Comparison of ENCODE assay signal across 25 cellular contexts in genomic region chr20:8624046-8624445, GRCh38.
DNase-seq lines count a peak whose midpoint lies in the region; ATAC-seq and TF ChIP-seq lines count a peak whose summit lies in the region.
"Had no signal": no experiment of that assay in that cellular context is flagged by ENCODE, and none has a peak within 500 bp of the region (broad histone marks: within the 10 kb centered on the region; RNA-seq: fewer than 3 reads in every experiment).

No MANE protein-coding gene starts in this region.

- no peaks in the 10 kb centered on the region for H3K9me3 Mint-ChIP-seq in neural progenitor cell
- H3K9me3 Mint-ChIP-seq: CD14-positive monocyte; CD8-positive, alpha-beta memory T cell had no signal

- H3K36me3 ChIP-seq in neural progenitor cell, result no peaks in the 10 kb centered on the region
- H3K36me3 ChIP-seq: BLaER1 had no signal

- no peak overlapping the region for H3K9ac ChIP-seq in neural progenitor cell
- H3K9ac ChIP-seq: BLaER1 had no signal

- ATAC-seq in SK-N-SH treated with all-trans-retinoic acid at 6 μM for 48 hours (no peak; the same call in 2 of the 3 replicates), HG03378 (IDR thresholded peaks at IDR 0.05; ENCODE audit: unreplicated experiment) (no peak)
- ATAC-seq: A549, GM12878 had no signal

- no peaks in the 10 kb centered on the region for H3F3A ChIP-seq in neural progenitor cell (ENCODE audit: low read depth)

- no peaks in the 10 kb centered on the region for H4K20me1 ChIP-seq in neural progenitor cell (ENCODE audit: low read depth)
- H4K20me1 ChIP-seq: BLaER1 had no signal

- no peak overlapping the region for H3K4me3 ChIP-seq in neural progenitor cell
- H3K4me3 ChIP-seq: A549, BLaER1, GM12878 had no signal

- DNase-seq in NCI-H82 (lab: John Stamatoyannopoulos, UW) (peak; percentile 39), NCI-H82 treated with DMSO at 0.1 percent for 48 hours (lab: John Stamatoyannopoulos, UW; ENCODE audit: unreplicated experiment) (no peak), SK-N-DZ (ENCODE audit: low spot score) (peak; percentile 97), neural progenitor cell (ENCODE audit: low spot score) (no peak)
- DNase-seq: AML-193; C1 segment of cervical spinal cord; CD4-positive, alpha-beta memory T cell; CD4-positive, CD25-positive, alpha-beta regulatory T cell; CD8-positive, alpha-beta memory T cell; COR-L47; DMS 273 treated with DMSO at 0.1 percent for 48 hours; DMS153; DMS53; DMS79; DND-41; EL; GDM1 had no signal

- no peaks in the 10 kb centered on the region for H3K4me1 ChIP-seq in neural progenitor cell
- H3K4me1 ChIP-seq: A549 had no signal

- no peaks in the 10 kb centered on the region for H3K9me3 ChIP-seq in neural progenitor cell (ENCODE audit: low read depth)
- H3K9me3 ChIP-seq: A549, BLaER1 had no signal

- no peak overlapping the region for H3K27ac Mint-ChIP-seq in neural progenitor cell
- H3K27ac Mint-ChIP-seq: B cell; CD14-positive monocyte; CD4-positive, alpha-beta memory T cell; CD4-positive, CD25-positive, alpha-beta regulatory T cell; CD8-positive, alpha-beta memory T cell had no signal

- H3K27ac ChIP-seq in neural progenitor cell, result no peak overlapping the region
- H3K27ac ChIP-seq: 22Rv1, A549, BLaER1 had no signal

- TF ChIP-seq CTCF in neural progenitor cell (IDR thresholded peaks at IDR 0.05), result no peak

- H3K36me3 Mint-ChIP-seq in neural progenitor cell, result peaks cover 2% of the 10 kb centered on the region
- H3K36me3 Mint-ChIP-seq: CD4-positive, CD25-positive, alpha-beta regulatory T cell had no signal

- H3K4me2 ChIP-seq in neural progenitor cell, result no peak overlapping the region
- H3K4me2 ChIP-seq: A549, BLaER1 had no signal

- H2AFZ ChIP-seq in neural progenitor cell (replicated peaks), result no peak overlapping the region

- H3K4me1 Mint-ChIP-seq in neural progenitor cell, result peaks cover 7% of the 10 kb centered on the region
- H3K4me1 Mint-ChIP-seq: B cell; CD14-positive monocyte; CD4-positive, CD25-positive, alpha-beta regulatory T cell; CD8-positive, alpha-beta memory T cell had no signal

- H3K4me3 Mint-ChIP-seq in neural progenitor cell, result no peak overlapping the region
- H3K4me3 Mint-ChIP-seq: B cell; CD14-positive monocyte; CD4-positive, alpha-beta memory T cell; CD4-positive, CD25-positive, alpha-beta regulatory T cell; CD8-positive, alpha-beta memory T cell had no signal

- H3K79me2 ChIP-seq in neural progenitor cell (ENCODE audit: low read depth), result no peaks in the 10 kb centered on the region

- peaks cover 6% of the 10 kb centered on the region for H3K27me3 Mint-ChIP-seq in neural progenitor cell (ENCODE audit: insufficient read depth, low read depth)
- H3K27me3 Mint-ChIP-seq: B cell; CD4-positive, alpha-beta memory T cell; CD4-positive, CD25-positive, alpha-beta regulatory T cell had no signal

- H3K27me3 ChIP-seq in neural progenitor cell, result no peaks in the 10 kb centered on the region
- H3K27me3 ChIP-seq: BLaER1 had no signal

TF ChIP-seq in SK-N-SH treated with all-trans-retinoic acid at 6 μM for 48 hours, 23 proteins besides CTCF, POLR2A, EP300 and RAD21:
- TF ChIP-seq PATZ1 (CRISPR knock-in tag; IDR thresholded peaks at IDR 0.05; ENCODE audit: borderline replicate concordance) (0 out of 2 replicates have a peak, but pooled peaks have one; percentile 17), CREB5 (CRISPR knock-in tag; IDR thresholded peaks at IDR 0.05; ENCODE audit: low read depth) (0 out of 2 replicates have a peak, but pooled peaks have one; percentile 13), ISL1 (CRISPR knock-in tag; IDR thresholded peaks at IDR 0.05) (peak; percentile 93), BACH2 (CRISPR knock-in tag; IDR thresholded peaks at IDR 0.05; ENCODE audit: borderline replicate concordance) (no peak), ARNTL (CRISPR knock-in tag; IDR thresholded peaks at IDR 0.05; ENCODE audit: borderline replicate concordance, low read depth) (no peak), ZNF8 (CRISPR knock-in tag; IDR thresholded peaks at IDR 0.05) (no peak), ZC3H10 (CRISPR knock-in tag; IDR thresholded peaks at IDR 0.05) (peak; percentile 76; the same call in 1 of the 2 replicates), TCF4 (CRISPR knock-in tag; IDR thresholded peaks at IDR 0.05; ENCODE audit: borderline replicate concordance) (0 out of 2 replicates have a peak, but pooled peaks have one; percentile 32), GLIS3 (CRISPR knock-in tag; IDR thresholded peaks at IDR 0.05) (no peak), ESRRG (CRISPR knock-in tag; IDR thresholded peaks at IDR 0.05) (0 out of 2 replicates have a peak, but pooled peaks have one; percentile 44), ZNF70 (CRISPR knock-in tag; IDR thresholded peaks at IDR 0.05) (no peak), TSHZ2 (CRISPR knock-in tag; IDR thresholded peaks at IDR 0.05) (peak; percentile 60; the same call in 1 of the 2 replicates)

Comparison
In these comparisons a context has a peak if more than half of its experiments do, and no peak if none do; other contexts are left out.
1. DNase-seq: peak in NCI-H82 (single experiment) and SK-N-DZ (single experiment); none in NCI-H82 treated with DMSO at 0.1 percent for 48 hours (single experiment) and neural progenitor cell (single experiment).